ENCODE assay signal across 2 cellular contexts in genomic region chr9:131441441-131441840, GRCh38.
TF ChIP-seq lines count a peak whose summit lies in the region.

No MANE protein-coding gene starts in this region.

TF ChIP-seq in GM12878, 131 proteins besides CTCF, POLR2A, EP300 and RAD21:
- peak; percentile 20; the same call in 1 of the 2 replicates for TF ChIP-seq RUNX3 (IDR thresholded peaks at IDR 0.05; ENCODE audit: low read length)
- no peak for TF ChIP-seq NFIC (IDR thresholded peaks at IDR 0.05; ENCODE audit: low read depth, low read length)
- TF ChIP-seq IKZF2 (IDR thresholded peaks at IDR 0.05): peak; percentile 50 to 58; a peak in 2 of 4 replicates
- TF ChIP-seq SPI1 (IDR thresholded peaks at IDR 0.05; ENCODE audit: borderline replicate concordance, insufficient read depth, low read depth, low read length): peak; percentile 78
- TF ChIP-seq STAT1 (conservative IDR thresholded peaks at IDR 0.05): no peak
- peak; percentile 40; the same call in 1 of the 2 replicates for TF ChIP-seq MTA2 (IDR thresholded peaks at IDR 0.05; ENCODE audit: low read depth)
- peak; percentile 66; the same call in 1 of the 2 replicates for TF ChIP-seq IRF4 (IDR thresholded peaks at IDR 0.05; ENCODE audit: low read depth, low read length)
- no peak for TF ChIP-seq CEBPZ (IDR thresholded peaks at IDR 0.05; ENCODE audit: low read depth, low read length)
- TF ChIP-seq NR2F1 (conservative IDR thresholded peaks at IDR 0.05): 0 out of 2 replicates have a peak, but pooled peaks have one; percentile 23
- TF ChIP-seq IKZF1 (conservative IDR thresholded peaks at IDR 0.05): peak; percentile 49; the same call in 1 of the 2 replicates
- 0 out of 2 replicates have a peak, but pooled peaks have one; percentile 17 for TF ChIP-seq ZNF384 (IDR thresholded peaks at IDR 0.05; ENCODE audit: borderline replicate concordance, low read depth, low read length)
- TF ChIP-seq PAX5 (IDR thresholded peaks at IDR 0.05; ENCODE audit: borderline replicate concordance, low read depth, low read length): peak; percentile 55; the same call in 1 of the 2 replicates
- TF ChIP-seq BHLHE40 (IDR thresholded peaks at IDR 0.05; ENCODE audit: borderline replicate concordance in 1 of 2, low read depth in 2 of 2, low read length in 1 of 2): peak; percentile 74 to 77

TF ChIP-seq in SK-N-SH, 30 proteins besides CTCF, POLR2A, EP300 and RAD21:
- TF ChIP-seq IRF3 (IDR thresholded peaks at IDR 0.05; ENCODE audit: low read depth, low read length): no peak
- TF ChIP-seq SIN3A (IDR thresholded peaks at IDR 0.05; ENCODE audit: borderline replicate concordance, low read depth, low read length): no peak
- TF ChIP-seq FOXM1 (IDR thresholded peaks at IDR 0.05; ENCODE audit: low read depth): no peak
- no peak for TF ChIP-seq GABPA (IDR thresholded peaks at IDR 0.05; ENCODE audit: low read depth)
- TF ChIP-seq EZH2phosphoT487 (IDR thresholded peaks at IDR 0.05; ENCODE audit: borderline replicate concordance, low read depth): no peak
- TF ChIP-seq RFX5 (IDR thresholded peaks at IDR 0.05; ENCODE audit: low read length): no peak
- no peak for TF ChIP-seq GATA2 (CRISPR knock-in tag; IDR thresholded peaks at IDR 0.05)
- no peak for TF ChIP-seq USF1 (IDR thresholded peaks at IDR 0.05; ENCODE audit: borderline replicate concordance, low read depth)
- no peak for TF ChIP-seq FOSL2 (IDR thresholded peaks at IDR 0.05; ENCODE audit: borderline replicate concordance, low read depth)
- TF ChIP-seq SMC3 (IDR thresholded peaks at IDR 0.05; ENCODE audit: low read depth, low read length): no peak
- TF ChIP-seq ELF1 (IDR thresholded peaks at IDR 0.05): no peak
- no peak for TF ChIP-seq PBX3 (IDR thresholded peaks at IDR 0.05)
- TF ChIP-seq REST (IDR thresholded peaks at IDR 0.05; ENCODE audit: low read depth, low read length): no peak
- TF ChIP-seq CHD2 (IDR thresholded peaks at IDR 0.05; ENCODE audit: low read length, partially characterized antibody): no peak
